26 cellular contexts compared by ENCODE assay signal in genomic region chr1:115307621-115308020, GRCh38. TPM values are rescaled to one million over a fixed set of nuclear protein-coding genes. Genes with fewer than 3 reads are reported as not detected.
"Had no signal": no experiment of that assay in that cellular context is flagged by ENCODE, and none has a peak within 500 bp of the region (broad histone marks: within the 10 kb centered on the region; RNA-seq: fewer than 3 reads in every experiment).

No MANE protein-coding gene starts in this region.

- H2AFZ ChIP-seq: parathyroid adenoma had no signal

- H3K4me3 Mint-ChIP-seq: immature natural killer cell; naive thymus-derived CD8-positive, alpha-beta T cell; nephron; neural crest cell; stimulated activated memory B cell treated with anti-CD40 and anti-IgM and Interleukin-4, amounts not matched to agents 10 μg/mL and 1 μg/mL and 100 μg/mL, for 72 hours; stimulated activated naive CD8-positive, alpha-beta T cell treated with anti-CD3 and anti-CD28 coated beads, Interleukin-15, amount 100 ng/mL, for 72 hours had no signal

- ATAC-seq: lower lobe of right lung; naive thymus-derived CD8-positive, alpha-beta T cell; psoas muscle; right lobe of liver; stimulated activated memory B cell treated with anti-CD40 and anti-IgM and Interleukin-4, amounts not matched to agents 10 μg/mL and 1 μg/mL and 100 μg/mL, for 72 hours; stimulated activated naive CD8-positive, alpha-beta T cell treated with anti-CD3 and anti-CD28 coated beads, Interleukin-15, amount 100 ng/mL, for 72 hours; upper lobe of right lung had no signal

- DNase-seq: hypothalamus; immature natural killer cell; kidney; lower lobe of right lung; mammary epithelial cell; mesenchymal stem cell; naive thymus-derived CD8-positive, alpha-beta T cell; nucleus accumbens; psoas muscle; right lobe of liver; stimulated activated CD4-positive, alpha-beta T cell treated with anti-CD3 and anti-CD28 coated beads, Interleukin-1b, Interleukin-23, amount 100 ng/mL, for 48 hours; stimulated activated CD4-positive, alpha-beta T cell treated with anti-CD3 and anti-CD28 coated beads, Interleukin-2, amount 100 ng/mL, for 48 hours; stimulated activated CD4-positive, alpha-beta T cell treated with anti-CD3 and anti-CD28 coated beads, Interleukin-4, amount 100 ng/mL, for 4 hours; stimulated activated CD8-positive, alpha-beta memory T cell treated with anti-CD3 and anti-CD28 coated beads, Interleukin-4, amount 100 ng/mL, for 48 hours; stimulated activated naive CD4-positive, alpha-beta T cell treated with Interleukin-2 at 50 U/mL for 16 hours; stimulated activated naive CD8-positive, alpha-beta T cell treated with anti-CD3 and anti-CD28 coated beads, Interleukin-15, amount 100 ng/mL, for 72 hours; substantia nigra; testis; tibial artery; trophoblast cell; upper lobe of right lung had no signal

- H3K4me3 ChIP-seq: lower lobe of right lung, psoas muscle, right lobe of liver, smooth muscle cell, testis, tibial artery, upper lobe of right lung had no signal

- H3K36me3 ChIP-seq: lower lobe of right lung, right lobe of liver, tibial artery, upper lobe of right lung had no signal

- H3K27ac Mint-ChIP-seq: immature natural killer cell; naive thymus-derived CD8-positive, alpha-beta T cell; nephron; stimulated activated memory B cell treated with anti-CD40 and anti-IgM and Interleukin-4, amounts not matched to agents 10 μg/mL and 1 μg/mL and 100 μg/mL, for 72 hours; stimulated activated naive CD8-positive, alpha-beta T cell treated with anti-CD3 and anti-CD28 coated beads, Interleukin-15, amount 100 ng/mL, for 72 hours had no signal

- H3K9me3 ChIP-seq: lower lobe of right lung, psoas muscle, right lobe of liver, testis, tibial artery, upper lobe of right lung had no signal

- H3K9ac ChIP-seq: parathyroid adenoma had no signal

- H3K4me1 Mint-ChIP-seq: immature natural killer cell; naive thymus-derived CD8-positive, alpha-beta T cell; stimulated activated memory B cell treated with anti-CD40 and anti-IgM and Interleukin-4, amounts not matched to agents 10 μg/mL and 1 μg/mL and 100 μg/mL, for 72 hours; stimulated activated naive CD8-positive, alpha-beta T cell treated with anti-CD3 and anti-CD28 coated beads, Interleukin-15, amount 100 ng/mL, for 72 hours had no signal

- H3K4me2 ChIP-seq: smooth muscle cell had no signal

- H3K27me3 Mint-ChIP-seq: stimulated activated memory B cell treated with anti-CD40 and anti-IgM and Interleukin-4, amounts not matched to agents 10 μg/mL and 1 μg/mL and 100 μg/mL, for 72 hours; stimulated activated naive CD8-positive, alpha-beta T cell treated with anti-CD3 and anti-CD28 coated beads, Interleukin-15, amount 100 ng/mL, for 72 hours had no signal

- H3K27me3 ChIP-seq: right lobe of liver, testis, tibial artery, upper lobe of right lung had no signal

- H3K4me1 ChIP-seq: lower lobe of right lung, parathyroid adenoma, psoas muscle, right lobe of liver, testis, upper lobe of right lung had no signal

- H3K9me3 Mint-ChIP-seq: nephron; stimulated activated naive CD8-positive, alpha-beta T cell treated with anti-CD3 and anti-CD28 coated beads, Interleukin-15, amount 100 ng/mL, for 72 hours had no signal

- H3K27ac ChIP-seq: lower lobe of right lung, parathyroid adenoma, psoas muscle, right lobe of liver, testis, tibial artery, upper lobe of right lung had no signal

- H3K36me3 Mint-ChIP-seq: immature natural killer cell; naive thymus-derived CD8-positive, alpha-beta T cell; stimulated activated memory B cell treated with anti-CD40 and anti-IgM and Interleukin-4, amounts not matched to agents 10 μg/mL and 1 μg/mL and 100 μg/mL, for 72 hours had no signal

- H3K79me2 ChIP-seq: parathyroid adenoma had no signal

RNA-seq across cellular contexts. Expression of gene NGF, which starts 30.4 kb away (rescaled TPM):
- total RNA-seq: naive thymus-derived CD8-positive, alpha-beta T cell; neural crest cell had no signal
